Comparison of ENCODE assay signal across 29 cellular contexts in the genomic region with DNA sequence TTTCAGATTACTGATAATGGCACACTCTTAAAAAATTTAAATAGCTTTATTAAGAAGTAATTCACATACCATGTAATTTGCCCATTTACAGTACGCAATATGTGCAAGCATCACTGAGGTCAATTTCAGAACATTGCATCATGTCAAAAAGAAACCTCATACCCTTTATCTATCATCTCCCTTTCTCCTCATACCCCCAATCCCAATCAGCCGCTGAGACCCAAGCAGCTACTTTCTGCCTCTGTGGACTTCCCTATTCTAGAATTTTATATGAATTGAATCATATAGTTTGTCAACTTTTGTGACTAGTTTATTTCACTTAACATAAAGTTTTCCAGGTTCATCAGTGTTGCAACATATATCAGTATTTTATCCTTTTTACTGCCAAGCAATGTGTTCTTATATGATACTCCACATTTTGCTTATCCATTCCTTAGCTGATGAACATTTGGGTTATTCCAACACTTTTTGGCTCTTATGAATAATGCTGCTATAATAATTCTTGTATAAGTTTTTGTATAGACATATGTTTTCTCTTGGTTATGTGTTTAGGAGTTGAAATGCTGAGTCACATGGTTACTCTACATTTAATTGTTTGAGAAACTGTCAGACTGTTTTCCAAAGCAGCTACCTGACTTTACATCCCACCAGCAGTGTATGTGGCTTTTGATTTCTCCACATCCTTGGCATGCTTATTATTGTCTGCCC.
"Had no signal": no experiment of that assay in that cellular context is flagged by ENCODE, and none has a peak within 500 bp of the region (broad histone marks: within the 10 kb centered on the region; RNA-seq: fewer than 3 reads in every experiment).

No MANE protein-coding gene starts in this region.

- H3K4me3 ChIP-seq: colonic mucosa, esophagus muscularis mucosa, gastroesophageal sphincter, heart left ventricle, hepatocyte, lung, neural progenitor cell, smooth muscle cell, testis, tibial artery had no signal

- H3K36me3 ChIP-seq: colonic mucosa, esophagus muscularis mucosa, gastroesophageal sphincter, heart left ventricle, neural progenitor cell, tibial artery had no signal

- H3K4me1 ChIP-seq: colonic mucosa, foreskin keratinocyte, heart left ventricle, neural progenitor cell, testis, tibial artery had no signal

- H3K9ac ChIP-seq: neural progenitor cell, parathyroid adenoma had no signal

- H2AFZ ChIP-seq: hepatocyte, neural progenitor cell, parathyroid adenoma had no signal

- H3K36me3 Mint-ChIP-seq: memory B cell; natural killer cell treated with Interleukin-12 subunit alpha and Interleukin-12 subunit beta and Interleukin-15 and Interleukin-18, amount 100 ng/mL, for 72 hours; neural progenitor cell; type B pancreatic cell had no signal

- H3K27me3 Mint-ChIP-seq: dendritic cell treated with granulocyte-macrophage colony-stimulating factor and Interleukin-4, amounts not matched to agents 40 ng/mL and 50 ng/mL, for 4 days; progenitor cell of endocrine pancreas; type B pancreatic cell had no signal

- ATAC-seq: foreskin keratinocyte; gastroesophageal sphincter; heart left ventricle; left lobe of liver; natural killer cell treated with Interleukin-12 subunit alpha and Interleukin-12 subunit beta and Interleukin-15 and Interleukin-18, amount 100 ng/mL, for 72 hours; sciatic nerve had no signal

- H3K27ac Mint-ChIP-seq: dendritic cell treated with granulocyte-macrophage colony-stimulating factor and Interleukin-4, amounts not matched to agents 40 ng/mL and 50 ng/mL, for 4 days; endodermal cell; memory B cell; natural killer cell treated with Interleukin-12 subunit alpha and Interleukin-12 subunit beta and Interleukin-15 and Interleukin-18, amount 100 ng/mL, for 72 hours; neural progenitor cell; progenitor cell of endocrine pancreas; type B pancreatic cell had no signal

- H3K27me3 ChIP-seq: colonic mucosa, esophagus muscularis mucosa, foreskin keratinocyte, gastroesophageal sphincter, hepatocyte, neural progenitor cell, testis, tibial artery had no signal

- H3K9me3 Mint-ChIP-seq: dendritic cell treated with granulocyte-macrophage colony-stimulating factor and Interleukin-4, amounts not matched to agents 40 ng/mL and 50 ng/mL, for 4 days; endodermal cell; natural killer cell treated with Interleukin-12 subunit alpha and Interleukin-12 subunit beta and Interleukin-15 and Interleukin-18, amount 100 ng/mL, for 72 hours; neural progenitor cell; type B pancreatic cell had no signal

- H3K79me2 ChIP-seq: hepatocyte, parathyroid adenoma had no signal

- DNase-seq: colonic mucosa; effector CD8-positive, alpha-beta T cell; endodermal cell; foreskin keratinocyte; heart left ventricle; kidney; stimulated activated CD4-positive, alpha-beta T cell treated with anti-CD3 and anti-CD28 coated beads, Interleukin-12 subunit alpha, Interleukin-12 subunit beta, amount 100 ng/mL, for 4 hours; stimulated activated CD4-positive, alpha-beta T cell treated with anti-CD3 and anti-CD28 coated beads, Interleukin-1b, Interleukin-23, amount 100 ng/mL, for 48 hours; stimulated activated CD4-positive, alpha-beta T cell treated with anti-CD3 and anti-CD28 coated beads, Interleukin-4, amount 100 ng/mL, for 1 hour; stimulated activated CD8-positive, alpha-beta memory T cell treated with anti-CD3 and anti-CD28 coated beads, Interleukin-4, amount 100 ng/mL, for 48 hours; stimulated activated naive CD4-positive, alpha-beta T cell treated with Interleukin-2 at 50 U/mL for 16 hours; substantia nigra; testis; tibial artery had no signal

- H3K4me1 Mint-ChIP-seq: neural progenitor cell had no signal

- H3K9me3 ChIP-seq: colonic mucosa, esophagus muscularis mucosa, gastroesophageal sphincter, heart left ventricle, testis, tibial artery had no signal

- H3K4me3 Mint-ChIP-seq: dendritic cell treated with granulocyte-macrophage colony-stimulating factor and Interleukin-4, amounts not matched to agents 40 ng/mL and 50 ng/mL, for 4 days; endodermal cell; memory B cell; natural killer cell treated with Interleukin-12 subunit alpha and Interleukin-12 subunit beta and Interleukin-15 and Interleukin-18, amount 100 ng/mL, for 72 hours; neural progenitor cell; type B pancreatic cell had no signal

- H3K4me2 ChIP-seq: hepatocyte, neural progenitor cell, smooth muscle cell had no signal

- H3K27ac ChIP-seq: colonic mucosa, epithelial cell of prostate, esophagus muscularis mucosa, foreskin keratinocyte, gastroesophageal sphincter, heart left ventricle, hepatocyte, neural progenitor cell, parathyroid adenoma, testis, tibial artery had no signal
